ENCODE assay signal across 18 cellular contexts in the genomic region with DNA sequence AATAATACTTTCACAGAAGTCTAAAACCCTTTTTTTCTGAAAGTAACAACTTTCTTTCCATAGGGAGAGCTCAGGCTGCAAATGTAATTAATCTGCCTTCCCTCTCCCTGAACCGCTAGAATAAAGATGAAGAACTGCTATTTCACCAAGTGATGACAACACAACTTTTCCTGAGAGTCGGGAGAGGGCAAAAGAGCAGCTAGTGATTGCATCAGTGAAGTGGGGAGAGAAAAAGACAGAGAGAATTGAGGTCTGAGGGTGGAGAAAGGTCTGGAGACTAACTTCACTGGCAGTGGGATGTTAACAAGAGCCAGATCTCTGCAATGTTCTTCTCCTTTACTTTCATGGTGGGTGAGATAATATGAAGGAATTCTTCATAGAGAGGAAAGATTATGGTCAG. TPM values are rescaled to one million over a fixed set of nuclear protein-coding genes. Genes with fewer than 3 reads are reported as not detected.
DNase-seq lines count a peak whose midpoint lies in the region; ATAC-seq and TF ChIP-seq lines count a peak whose summit lies in the region.
"Had no signal": no experiment of that assay in that cellular context is flagged by ENCODE, and none has a peak within 500 bp of the region (broad histone marks: within the 10 kb centered on the region; RNA-seq: fewer than 3 reads in every experiment).

No MANE protein-coding gene starts in this region.

- no peaks in the 10 kb centered on the region for H4K20me1 ChIP-seq in neural progenitor cell (ENCODE audit: low read depth)

- no peak overlapping the region for H2AFZ ChIP-seq in neural progenitor cell (replicated peaks)

- H3K4me3 ChIP-seq in fibroblast of pulmonary artery (replicated peaks; ENCODE audit: low read depth, low read length) (no peak overlapping the region), neutrophil (ENCODE audit: low read depth in 1 of 2, low read length in 1 of 2) (peak overlapping the region; percentile 36 to 46), neural progenitor cell (no peak overlapping the region)
- H3K4me3 ChIP-seq: thoracic aorta had no signal

- no peaks in the 10 kb centered on the region for H3K36me3 ChIP-seq in neutrophil
- no peaks in the 10 kb centered on the region for H3K36me3 ChIP-seq in neural progenitor cell
- H3K36me3 ChIP-seq: thoracic aorta had no signal

- peaks cover 2% of the 10 kb centered on the region for H3K27me3 Mint-ChIP-seq in neural progenitor cell (ENCODE audit: insufficient read depth, low read depth)

- DNase-seq in Right ventricle myocardium superior: no peak
- DNase-seq in cardiac septum (ENCODE audit: low spot score): no peak
- peak; percentile 23 for DNase-seq in fibroblast of pulmonary artery (ENCODE audit: low read depth)
- no peak for DNase-seq in central memory CD4-positive, alpha-beta T cell
- no peak for DNase-seq in NK-92 treated with Interleukin-12 subunit alpha and Interleukin-12 subunit beta, amount 100 ng/mL, for 24 hours (lab: John Stamatoyannopoulos, UW)
- no peak for DNase-seq in neural progenitor cell (ENCODE audit: low spot score)
- DNase-seq: activated CD8-positive, alpha-beta T cell treated with anti-CD3 and anti-CD28 coated beads for 36 hours; CD4-positive, alpha-beta memory T cell; head of caudate nucleus; NCI-H2029; NCI-H510A treated with DMSO at 0.1 percent for 48 hours; PC-3; posterior cingulate gyrus had no signal

- H3K9me3 Mint-ChIP-seq in neural progenitor cell: no peaks in the 10 kb centered on the region
- H3K9me3 Mint-ChIP-seq: activated CD8-positive, alpha-beta T cell treated with anti-CD3 and anti-CD28 coated beads for 36 hours had no signal

- H3K4me2 ChIP-seq in neural progenitor cell: no peak overlapping the region

- no peaks in the 10 kb centered on the region for H3K9me3 ChIP-seq in neutrophil
- H3K9me3 ChIP-seq in neural progenitor cell (ENCODE audit: low read depth): no peaks in the 10 kb centered on the region
- H3K9me3 ChIP-seq: thoracic aorta had no signal

- TF ChIP-seq CTCF in fibroblast of pulmonary artery (IDR thresholded peaks at IDR 0.05; ENCODE audit: low read length, missing control alignments) (no peak), neutrophil (IDR thresholded peaks at IDR 0.05) (no peak), neural progenitor cell (IDR thresholded peaks at IDR 0.05) (no peak)

- no peak overlapping the region for H3K27ac Mint-ChIP-seq in neural progenitor cell
- H3K27ac Mint-ChIP-seq: activated CD8-positive, alpha-beta T cell treated with anti-CD3 and anti-CD28 coated beads for 36 hours; CD4-positive, alpha-beta memory T cell had no signal

- no peaks in the 10 kb centered on the region for H3K36me3 Mint-ChIP-seq in neural progenitor cell
- H3K36me3 Mint-ChIP-seq: CD4-positive, alpha-beta memory T cell had no signal

- intact Hi-C loops in Right ventricle myocardium superior (cut with DNase I) (no loop called here), cardiac septum (cut with DNase I) (no loop called here)

- H3K27me3 ChIP-seq in neutrophil (no peaks in the 10 kb centered on the region), neural progenitor cell (no peaks in the 10 kb centered on the region)

- no peak overlapping the region for H3K4me3 Mint-ChIP-seq in neural progenitor cell
- H3K4me3 Mint-ChIP-seq: activated CD8-positive, alpha-beta T cell treated with anti-CD3 and anti-CD28 coated beads for 36 hours had no signal

- H3K4me1 ChIP-seq in neutrophil (ENCODE audit: control insufficient read depth in 1 of 2, insufficient read depth in 1 of 2, low read depth in 1 of 2, low read length in 1 of 2) (peaks cover 70 to 74% of the 10 kb centered on the region in 2 experiments), neural progenitor cell (no peaks in the 10 kb centered on the region)

- H3K27ac ChIP-seq in neutrophil (peak overlapping the region; percentile 99), neural progenitor cell (no peak overlapping the region)

- H3K9ac ChIP-seq in neural progenitor cell: no peak overlapping the region

- no peaks in the 10 kb centered on the region for H3K4me1 Mint-ChIP-seq in neural progenitor cell

- no peaks in the 10 kb centered on the region for H3F3A ChIP-seq in neural progenitor cell (ENCODE audit: low read depth)

- ATAC-seq in Right ventricle myocardium superior (ENCODE audit: poor library complexity) (peak; percentile 32), SK-N-SH treated with all-trans-retinoic acid at 6 μM for 48 hours (no peak)
- ATAC-seq: activated CD8-positive, alpha-beta T cell treated with anti-CD3 and anti-CD28 coated beads for 36 hours; PC-3 had no signal

- no peaks in the 10 kb centered on the region for H3K79me2 ChIP-seq in neural progenitor cell (ENCODE audit: low read depth)

TF ChIP-seq in SK-N-SH treated with all-trans-retinoic acid at 6 μM for 48 hours, 23 proteins besides CTCF, POLR2A, EP300 and RAD21 (continues in another document):
- no peak for TF ChIP-seq CSDC2 (CRISPR knock-in tag; IDR thresholded peaks at IDR 0.05)
- TF ChIP-seq, protein P1, sequence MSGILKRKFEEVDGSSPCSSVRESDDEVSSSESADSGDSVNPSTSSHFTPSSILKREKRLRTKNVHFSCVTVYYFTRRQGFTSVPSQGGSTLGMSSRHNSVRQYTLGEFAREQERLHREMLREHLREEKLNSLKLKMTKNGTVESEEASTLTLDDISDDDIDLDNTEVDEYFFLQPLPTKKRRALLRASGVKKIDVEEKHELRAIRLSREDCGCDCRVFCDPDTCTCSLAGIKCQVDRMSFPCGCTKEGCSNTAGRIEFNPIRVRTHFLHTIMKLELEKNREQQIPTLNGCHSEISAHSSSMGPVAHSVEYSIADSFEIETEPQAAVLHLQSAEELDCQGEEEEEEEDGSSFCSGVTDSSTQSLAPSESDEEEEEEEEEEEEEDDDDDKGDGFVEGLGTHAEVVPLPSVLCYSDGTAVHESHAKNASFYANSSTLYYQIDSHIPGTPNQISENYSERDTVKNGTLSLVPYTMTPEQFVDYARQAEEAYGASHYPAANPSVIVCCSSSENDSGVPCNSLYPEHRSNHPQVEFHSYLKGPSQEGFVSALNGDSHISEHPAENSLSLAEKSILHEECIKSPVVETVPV (CRISPR knock-in tag; IDR thresholded peaks at IDR 0.05): no peak
- TF ChIP-seq TOX (CRISPR knock-in tag; IDR thresholded peaks at IDR 0.05; ENCODE audit: borderline replicate concordance): no peak
- TF ChIP-seq, protein P2, sequence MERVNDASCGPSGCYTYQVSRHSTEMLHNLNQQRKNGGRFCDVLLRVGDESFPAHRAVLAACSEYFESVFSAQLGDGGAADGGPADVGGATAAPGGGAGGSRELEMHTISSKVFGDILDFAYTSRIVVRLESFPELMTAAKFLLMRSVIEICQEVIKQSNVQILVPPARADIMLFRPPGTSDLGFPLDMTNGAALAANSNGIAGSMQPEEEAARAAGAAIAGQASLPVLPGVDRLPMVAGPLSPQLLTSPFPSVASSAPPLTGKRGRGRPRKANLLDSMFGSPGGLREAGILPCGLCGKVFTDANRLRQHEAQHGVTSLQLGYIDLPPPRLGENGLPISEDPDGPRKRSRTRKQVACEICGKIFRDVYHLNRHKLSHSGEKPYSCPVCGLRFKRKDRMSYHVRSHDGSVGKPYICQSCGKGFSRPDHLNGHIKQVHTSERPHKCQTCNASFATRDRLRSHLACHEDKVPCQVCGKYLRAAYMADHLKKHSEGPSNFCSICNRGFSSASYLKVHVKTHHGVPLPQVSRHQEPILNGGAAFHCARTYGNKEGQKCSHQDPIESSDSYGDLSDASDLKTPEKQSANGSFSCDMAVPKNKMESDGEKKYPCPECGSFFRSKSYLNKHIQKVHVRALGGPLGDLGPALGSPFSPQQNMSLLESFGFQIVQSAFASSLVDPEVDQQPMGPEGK (CRISPR knock-in tag; IDR thresholded peaks at IDR 0.05; ENCODE audit: borderline replicate concordance): no peak
- TF ChIP-seq OSR1 (CRISPR knock-in tag; IDR thresholded peaks at IDR 0.05): no peak
- TF ChIP-seq, protein P3, sequence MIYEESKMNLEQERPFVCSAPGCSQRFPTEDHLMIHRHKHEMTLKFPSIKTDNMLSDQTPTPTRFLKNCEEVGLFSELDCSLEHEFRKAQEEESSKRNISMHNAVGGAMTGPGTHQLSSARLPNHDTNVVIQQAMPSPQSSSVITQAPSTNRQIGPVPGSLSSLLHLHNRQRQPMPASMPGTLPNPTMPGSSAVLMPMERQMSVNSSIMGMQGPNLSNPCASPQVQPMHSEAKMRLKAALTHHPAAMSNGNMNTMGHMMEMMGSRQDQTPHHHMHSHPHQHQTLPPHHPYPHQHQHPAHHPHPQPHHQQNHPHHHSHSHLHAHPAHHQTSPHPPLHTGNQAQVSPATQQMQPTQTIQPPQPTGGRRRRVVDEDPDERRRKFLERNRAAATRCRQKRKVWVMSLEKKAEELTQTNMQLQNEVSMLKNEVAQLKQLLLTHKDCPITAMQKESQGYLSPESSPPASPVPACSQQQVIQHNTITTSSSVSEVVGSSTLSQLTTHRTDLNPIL (CRISPR knock-in tag; IDR thresholded peaks at IDR 0.05; ENCODE audit: low read depth): no peak
- no peak for TF ChIP-seq ZC3H10 (CRISPR knock-in tag; IDR thresholded peaks at IDR 0.05)
- no peak for TF ChIP-seq ZFP30 (CRISPR knock-in tag; IDR thresholded peaks at IDR 0.05)
- no peak for TF ChIP-seq SNAI2 (CRISPR knock-in tag; IDR thresholded peaks at IDR 0.05)
- TF ChIP-seq ZNF8 (CRISPR knock-in tag; IDR thresholded peaks at IDR 0.05): no peak
- TF ChIP-seq ZNF565 (CRISPR knock-in tag; conservative IDR thresholded peaks at IDR 0.05; ENCODE audit: low read depth): no peak
- no peak for TF ChIP-seq ZNF70 (CRISPR knock-in tag; IDR thresholded peaks at IDR 0.05)

RNA-seq across cellular contexts. Expression of a gene that starts 10.9 kb away (rescaled TPM):
- total RNA-seq in Right ventricle myocardium superior: 13.8 TPM
- 4.3 TPM for total RNA-seq in cardiac septum
- not detected in 2 replicates for total RNA-seq in neural progenitor cell (ENCODE audit: low replicate concordance)
- total RNA-seq: A172; activated CD8-positive, alpha-beta T cell treated with anti-CD3 and anti-CD28 coated beads for 36 hours; Daoy; PC-3 had no signal

RNA-seq across cellular contexts. Expression of a gene that starts 51.7 kb away (rescaled TPM):
- total RNA-seq in Right ventricle myocardium superior (1.7 TPM), cardiac septum (1.5 TPM), neural progenitor cell (ENCODE audit: low replicate concordance) (16.9 and 34.8 TPM in 2 replicates)
- total RNA-seq: Daoy had no signal

Comparison
In these comparisons a context has a peak if more than half of its experiments do, and no peak if none do; other contexts are left out.
1. H3K4me3 ChIP-seq: peak in neutrophil (2 of 2); none in fibroblast of pulmonary artery (single experiment) and neural progenitor cell (single experiment).